ENCODE assay signal across 19 cellular contexts in genomic region chr15:68593826-68594532, GRCh38. TPM values are rescaled to one million over a fixed set of nuclear protein-coding genes. Genes with fewer than 3 reads are reported as not detected.
"Had no signal": no experiment of that assay in that cellular context is flagged by ENCODE, and none has a peak within 500 bp of the region (broad histone marks: within the 10 kb centered on the region; RNA-seq: fewer than 3 reads in every experiment).

No MANE protein-coding gene starts in this region.

- FAIRE-seq: frontal cortex, keratinocyte had no signal

- H3K36me3 ChIP-seq: colonic mucosa, heart right ventricle, sigmoid colon, upper lobe of right lung had no signal

- H3K4me3 ChIP-seq: colonic mucosa, heart right ventricle, sigmoid colon, testis, upper lobe of right lung had no signal

- H3K27ac ChIP-seq: colonic mucosa, sigmoid colon, testis, upper lobe of right lung had no signal

- H3K36me3 Mint-ChIP-seq: activated CD4-positive, alpha-beta memory T cell treated with anti-CD3 and anti-CD28 coated beads for 36 hours; activated naive CD8-positive, alpha-beta T cell treated with anti-CD3 and anti-CD28 coated beads for 36 hours; naive thymus-derived CD4-positive, alpha-beta T cell had no signal

- H3K9me3 ChIP-seq: colonic mucosa, heart right ventricle, sigmoid colon, testis, upper lobe of right lung had no signal

- H3K4me1 ChIP-seq: colonic mucosa had no signal

- H3K9me3 Mint-ChIP-seq: activated CD4-positive, alpha-beta memory T cell treated with anti-CD3 and anti-CD28 coated beads for 36 hours; activated naive CD8-positive, alpha-beta T cell treated with anti-CD3 and anti-CD28 coated beads for 36 hours; naive thymus-derived CD4-positive, alpha-beta T cell had no signal

- H3K27ac Mint-ChIP-seq: activated CD4-positive, alpha-beta memory T cell treated with anti-CD3 and anti-CD28 coated beads for 36 hours; activated naive CD8-positive, alpha-beta T cell treated with anti-CD3 and anti-CD28 coated beads for 36 hours; naive thymus-derived CD4-positive, alpha-beta T cell had no signal

- DNase-seq: activated CD4-positive, alpha-beta memory T cell treated with anti-CD3 and anti-CD28 coated beads for 36 hours; activated CD4-positive, alpha-beta T cell treated with anti-CD3 and anti-CD28 coated beads for 1 hour; activated gamma-delta T cell; activated naive CD8-positive, alpha-beta T cell treated with anti-CD3 and anti-CD28 coated beads for 36 hours; activated T-cell treated with anti-CD3 and anti-CD28 coated beads, Interleukin-2, amount 50 U/mL, for 48 hours; colonic mucosa; effector CD4-positive, alpha-beta T cell; heart right ventricle; left ventricle myocardium superior; midbrain; naive thymus-derived CD4-positive, alpha-beta T cell; nucleus accumbens; sigmoid colon; stimulated activated CD4-positive, alpha-beta T cell treated with anti-CD3 and anti-CD28 coated beads, Interleukin-12 subunit alpha, Interleukin-12 subunit beta, amount 100 ng/mL, for 4 hours; stimulated activated naive CD4-positive, alpha-beta T cell treated with Interleukin-2 at 50 U/mL for 16 hours; testis; upper lobe of right lung had no signal

- H3K4me3 Mint-ChIP-seq: activated CD4-positive, alpha-beta memory T cell treated with anti-CD3 and anti-CD28 coated beads for 36 hours; activated naive CD8-positive, alpha-beta T cell treated with anti-CD3 and anti-CD28 coated beads for 36 hours; naive thymus-derived CD4-positive, alpha-beta T cell had no signal

RNA-seq across cellular contexts. Expression of gene CORO2B, which starts 15.2 kb away (rescaled TPM):
- total RNA-seq: activated naive CD8-positive, alpha-beta T cell treated with anti-CD3 and anti-CD28 coated beads for 36 hours had no signal
